In genomic region chr3:30924763-30925162, GRCh38 we compare ENCODE assay signal across 2 cellular contexts.
A peak's percentile ranks its signal among the peaks of the same experiment; 100 is the strongest.
TF ChIP-seq lines count a peak whose summit lies in the region.

No MANE protein-coding gene starts in this region.

TF ChIP-seq in liver, 16 proteins besides CTCF, POLR2A, EP300 and RAD21:
- peak; percentile 38 to 43 for TF ChIP-seq JUND (IDR thresholded peaks at IDR 0.05)
- TF ChIP-seq HNF4G (IDR thresholded peaks at IDR 0.05), result no peak

TF ChIP-seq in HepG2, 621 proteins besides CTCF, POLR2A, EP300 and RAD21:
- no peak for TF ChIP-seq ZNF264 (CRISPR knock-in tag; IDR thresholded peaks at IDR 0.05)
- TF ChIP-seq SIX1 (CRISPR knock-in tag; IDR thresholded peaks at IDR 0.05; ENCODE audit: borderline replicate concordance), result no peak
- TF ChIP-seq MXD4 (CRISPR knock-in tag; IDR thresholded peaks at IDR 0.05), result no peak
- TF ChIP-seq NFYC (CRISPR knock-in tag; IDR thresholded peaks at IDR 0.05), result no peak
- TF ChIP-seq SP2 (CRISPR knock-in tag; IDR thresholded peaks at IDR 0.05), result no peak
- no peak for TF ChIP-seq SRY (CRISPR knock-in tag; IDR thresholded peaks at IDR 0.05)
- TF ChIP-seq ATF7-NPFF (CRISPR knock-in tag; IDR thresholded peaks at IDR 0.05; ENCODE audit: low read depth), result no peak
- TF ChIP-seq ZNF841 (CRISPR knock-in tag; IDR thresholded peaks at IDR 0.05; ENCODE audit: borderline replicate concordance), result no peak
- no peak for TF ChIP-seq DPF2 (CRISPR knock-in tag; IDR thresholded peaks at IDR 0.05; ENCODE audit: borderline replicate concordance, low read depth)
- TF ChIP-seq ZKSCAN1 (IDR thresholded peaks at IDR 0.05; ENCODE audit: low read length), result no peak
- no peak for TF ChIP-seq DNMT3B (CRISPR knock-in tag; conservative IDR thresholded peaks at IDR 0.05)
